ENCODE assay signal across 14 cellular contexts in the genomic region with DNA sequence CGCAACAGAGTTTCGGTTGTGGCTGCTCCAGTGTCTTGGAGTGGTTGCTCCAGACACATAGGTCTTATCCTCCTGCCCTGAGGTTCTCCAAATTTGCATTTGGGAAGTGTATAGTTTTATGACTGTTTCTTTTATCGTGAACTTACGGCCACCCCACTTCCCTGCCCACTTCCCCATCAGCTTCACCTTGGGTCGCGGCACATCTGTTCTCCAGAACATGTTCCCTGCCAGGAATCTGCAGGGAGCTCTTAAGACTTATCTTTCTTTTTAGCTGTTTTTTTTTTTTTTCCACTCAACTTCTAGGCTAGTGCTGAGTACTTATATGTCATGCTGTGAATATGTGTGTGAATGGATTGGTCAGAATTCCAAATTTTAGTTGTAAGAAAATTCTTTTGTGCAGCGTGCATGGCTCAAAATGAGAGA.
DNase-seq lines count a peak whose midpoint lies in the region; ATAC-seq, FAIRE-seq and TF ChIP-seq lines count a peak whose summit lies in the region.
"Had no signal": no experiment of that assay in that cellular context is flagged by ENCODE, and none has a peak within 500 bp of the region (broad histone marks: within the 10 kb centered on the region; RNA-seq: fewer than 3 reads in every experiment).

No MANE protein-coding gene starts in this region.

- H3K9me1 ChIP-seq in endothelial cell of umbilical vein (replicated peaks; ENCODE audit: control insufficient read depth, extremely low read depth, insufficient read depth, low read length) = no peaks in the 10 kb centered on the region

- TF ChIP-seq POLR2A in NB4 (IDR thresholded peaks at IDR 0.05; ENCODE audit: extremely low read depth, insufficient read length) (no peak), endothelial cell of umbilical vein (IDR thresholded peaks at IDR 0.05; ENCODE audit: low read depth, low read length) (no peak)

- dilution Hi-C loops in endothelial cell of umbilical vein (cut with MboI; ENCODE audit: extremely low pct_ligation_motif_present, low sequenced_read_pairs) = no loop called here

- POLR2A ChIA-PET in endothelial cell of umbilical vein (lab: Charles Lee) = interaction anchor here (0.5 to 1.0 kb wide), 3 partner anchors 48 to 308 kb away, joined by 3 read pairs; no protein-coding TSS in a partner anchor

- BruUV-seq in endothelial cell of umbilical vein (replicated peaks; lab: Mats Ljungman, UMichigan) = no TSS peak

- H3K36me3 ChIP-seq in endothelial cell of umbilical vein (ENCODE audit: control insufficient read depth in 2 of 2, extremely low read depth in 1 of 2, insufficient read depth in 2 of 2, low read length in 2 of 2) = peaks cover 0 to 2% of the 10 kb centered on the region in 2 experiments
- H3K36me3 ChIP-seq: MG63, ovary had no signal

- no peak overlapping the region for H2AFZ ChIP-seq in endothelial cell of umbilical vein (ENCODE audit: low read depth, low read length)

- ATAC-seq in omental fat pad (ENCODE audit: low FRiP score) = peak; percentile 52
- ATAC-seq: effector memory CD8-positive, alpha-beta T cell had no signal

- no peak overlapping the region for H3K4me3 ChIP-seq in NB4 (ENCODE audit: low read depth, low read length)
- peak overlapping the region in 1 of 3 experiments; percentile 29 for H3K4me3 ChIP-seq in endothelial cell of umbilical vein (replicated peaks in 1 of 3; ENCODE audit: insufficient read depth in 1 of 3, low read depth in 1 of 3, low read length in 3 of 3)
- H3K4me3 ChIP-seq: MG63, ovary had no signal

- H3K27ac ChIP-seq in endothelial cell of umbilical vein (ENCODE audit: insufficient read depth, low read depth, low read length) = peak overlapping the region; percentile 64
- H3K27ac ChIP-seq: ovary had no signal

- no peaks in the 10 kb centered on the region for H3K27me3 ChIP-seq in endothelial cell of umbilical vein (ENCODE audit: control insufficient read depth in 2 of 2, insufficient read depth in 2 of 2, low read length in 2 of 2)
- H3K27me3 ChIP-seq: MG63, ovary had no signal

- peak overlapping the region; percentile 38 for H3K9ac ChIP-seq in endothelial cell of umbilical vein (replicated peaks; ENCODE audit: extremely low read depth, insufficient read depth, low read length)

- peak; percentile 39 for DNase-seq in AG20443 (ENCODE audit: low spot score)
- DNase-seq in NB4 (ENCODE audit: low read depth) = peak; percentile 46
- peak; percentile 82 for DNase-seq in endothelial cell of umbilical vein (ENCODE audit: low read depth, low spot score)
- no peak for DNase-seq in omental fat pad (ENCODE audit: low spot score)
- no peak for DNase-seq in stimulated activated CD4-positive, alpha-beta T cell treated with anti-CD3 and anti-CD28 coated beads, Interleukin-1b, Interleukin-23, amount 100 ng/mL, for 48 hours
- no peak for DNase-seq in Kasumi-1 (lab: John Stamatoyannopoulos, UW)
- DNase-seq in NCI-H146 treated with DMSO at 0.1 percent for 48 hours (lab: John Stamatoyannopoulos, UW; ENCODE audit: unreplicated experiment) = no peak
- no peak for DNase-seq in G401 (ENCODE audit: low spot score)
- DNase-seq: activated naive CD4-positive, alpha-beta T cell treated with anti-CD3 and anti-CD28 coated beads, Interleukin-2, amount 10 ng/mL, durations not matched to agents 7 days and 5 days; effector memory CD8-positive, alpha-beta T cell; H9; MG63; NCI-H524 treated with DMSO at 0.1 percent for 48 hours had no signal

- no peaks in the 10 kb centered on the region for H4K20me1 ChIP-seq in endothelial cell of umbilical vein (replicated peaks; ENCODE audit: control insufficient read depth, extremely low read depth, insufficient read depth, low read length)

- peaks cover 87% of the 10 kb centered on the region for H3K79me2 ChIP-seq in endothelial cell of umbilical vein (ENCODE audit: control insufficient read depth, insufficient read depth, low read length)

- TF ChIP-seq CTCF in NB4 (IDR thresholded peaks at IDR 0.05; ENCODE audit: low read depth, low read length) = no peak
- TF ChIP-seq CTCF in endothelial cell of umbilical vein (IDR thresholded peaks at IDR 0.05; ENCODE audit: extremely low read depth in 1 of 2, insufficient read depth in 1 of 2, low read depth in 1 of 2, low read length in 2 of 2) = no peak
- TF ChIP-seq CTCF in omental fat pad (IDR thresholded peaks at IDR 0.05) = no peak

- H3K4me2 ChIP-seq in endothelial cell of umbilical vein (ENCODE audit: insufficient read depth, low read length) = peak overlapping the region; percentile 70

- no peaks in the 10 kb centered on the region for H3K9me3 ChIP-seq in endothelial cell of umbilical vein (replicated peaks; ENCODE audit: control insufficient read depth, insufficient read depth, low read length)
- H3K9me3 ChIP-seq: MG63, ovary had no signal

- intact Hi-C loops in endothelial cell of umbilical vein (cut with micrococcal nuclease) = no loop called here

- peaks cover 51% of the 10 kb centered on the region for H3K4me1 ChIP-seq in endothelial cell of umbilical vein (ENCODE audit: control insufficient read depth, extremely low read depth, insufficient read depth, low read length)

- CTCF ChIA-PET in endothelial cell of umbilical vein (lab: Charles Lee) = interaction anchor here (0.8 to 1.0 kb wide), 3 partner anchors 17 to 308 kb away, joined by 3 to 7 read pairs (median 3); no protein-coding TSS in a partner anchor

- peak; percentile 46 for FAIRE-seq in endothelial cell of umbilical vein (lab: Jason Lieb, UNC)

- in situ Hi-C loops in G401 (cut with HindIII; ENCODE audit: low sequenced_read_pairs) = no loop called here

TF ChIP-seq in endothelial cell of umbilical vein, 7 proteins besides CTCF, POLR2A, EP300 and RAD21:
- TF ChIP-seq POLR2AphosphoS5 (IDR thresholded peaks at IDR 0.05; ENCODE audit: insufficient read depth, low read depth, low read length) (no peak), EZH2 (IDR thresholded peaks at IDR 0.05; ENCODE audit: borderline replicate concordance, low read depth, low read length, severe bottlenecking) (no peak), JUN (IDR thresholded peaks at IDR 0.05; ENCODE audit: borderline replicate concordance, insufficient read depth, insufficient read length, low read depth) (no peak), GATA2 (IDR thresholded peaks at IDR 0.05; ENCODE audit: insufficient read depth, insufficient read length, low read depth, low read length) (no peak), MYC (IDR thresholded peaks at IDR 0.05; ENCODE audit: low read depth, low read length) (no peak), FOS (IDR thresholded peaks at IDR 0.05; ENCODE audit: borderline replicate concordance, insufficient read depth, low read length) (no peak)
- TF ChIP-seq, protein P1, sequence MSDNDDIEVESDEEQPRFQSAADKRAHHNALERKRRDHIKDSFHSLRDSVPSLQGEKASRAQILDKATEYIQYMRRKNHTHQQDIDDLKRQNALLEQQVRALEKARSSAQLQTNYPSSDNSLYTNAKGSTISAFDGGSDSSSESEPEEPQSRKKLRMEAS (IDR thresholded peaks at IDR 0.05; ENCODE audit: insufficient read depth, insufficient read length) = no peak

Comparison
In these comparisons a context has a peak if more than half of its experiments do, and no peak if none do; other contexts are left out.
1. DNase-seq: peak in AG20443 (single experiment), NB4 (single experiment) and endothelial cell of umbilical vein (single experiment); none in omental fat pad (single experiment), stimulated activated CD4-positive, alpha-beta T cell treated with anti-CD3 and anti-CD28 coated beads, Interleukin-1b, Interleukin-23, amount 100 ng/mL, for 48 hours (single experiment), Kasumi-1 (0 of 2), NCI-H146 treated with DMSO at 0.1 percent for 48 hours (single experiment) and G401 (single experiment).